Comparison of ENCODE assay signal across 13 cellular contexts in the genomic region with DNA sequence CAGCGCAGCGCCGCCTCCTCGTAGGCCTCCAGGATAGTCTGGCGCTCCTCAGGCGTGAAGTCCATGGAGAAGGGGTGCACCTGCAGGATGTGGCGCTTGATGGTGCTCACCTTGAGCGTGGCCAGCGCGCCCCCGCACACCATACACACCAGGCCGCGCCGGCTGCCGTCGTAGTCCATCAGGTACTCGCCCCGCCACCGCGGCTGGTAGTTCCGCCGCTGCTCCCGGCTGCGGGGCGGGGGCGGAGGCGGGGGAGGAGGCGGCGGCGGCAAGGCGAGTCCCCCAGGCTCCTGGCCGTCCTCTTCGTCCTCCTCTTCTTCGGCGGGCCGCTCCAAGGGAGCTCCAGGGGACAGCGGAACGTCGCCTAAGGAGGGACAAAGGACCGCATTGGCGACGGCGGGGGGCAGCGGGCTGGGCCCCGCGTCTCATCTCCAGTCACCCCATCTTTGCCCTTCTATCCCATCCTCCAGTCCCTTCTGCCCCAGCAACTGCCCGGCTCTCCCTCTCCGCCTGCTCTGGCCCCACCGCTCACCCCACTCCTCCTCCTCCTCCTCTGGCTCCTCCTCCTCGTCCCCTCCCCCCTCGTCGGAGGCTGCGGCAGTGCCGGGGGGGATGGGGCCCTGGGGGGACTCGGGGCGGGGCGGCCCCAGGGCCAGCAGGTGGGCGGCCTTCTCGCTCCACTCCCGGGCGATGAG. TPM values are rescaled to one million over a fixed set of nuclear protein-coding genes. Genes with fewer than 3 reads are reported as not detected.
DNase-seq lines count a peak whose midpoint lies in the region; ATAC-seq and TF ChIP-seq lines count a peak whose summit lies in the region.
"Had no signal": no experiment of that assay in that cellular context is flagged by ENCODE, and none has a peak within 500 bp of the region (broad histone marks: within the 10 kb centered on the region; RNA-seq: fewer than 3 reads in every experiment).

No MANE protein-coding gene starts in this region.

- H3K79me2 ChIP-seq in fibroblast of lung (ENCODE audit: control insufficient read depth, insufficient read depth, low read length) (peaks cover 13% of the 10 kb centered on the region), mesendoderm (ENCODE audit: control insufficient read depth, insufficient read depth, low read length) (peaks cover 45% of the 10 kb centered on the region)

- H3K4me2 ChIP-seq in fibroblast of lung (ENCODE audit: extremely low read depth, insufficient read depth, low read length) (peak overlapping the region; percentile 11), mesendoderm (ENCODE audit: low read length) (peak overlapping the region; percentile 72)

- H3K4me3 ChIP-seq in fibroblast of lung (replicated peaks in 1 of 4; ENCODE audit: control extremely low read depth in 1 of 4, insufficient read depth in 1 of 4, low read depth in 3 of 4, low read length in 4 of 4) (peak overlapping the region in 1 of 4 experiments; percentile 41), mesendoderm (ENCODE audit: low read length) (peak overlapping the region; percentile 90), testis (peak overlapping the region; percentile 49 to 56)

- H3K27ac ChIP-seq in fibroblast of lung (ENCODE audit: insufficient read depth, low read length), result no peak overlapping the region
- peak overlapping the region; percentile 99 for H3K27ac ChIP-seq in mesendoderm (ENCODE audit: low read depth, low read length)
- H3K27ac ChIP-seq in testis, result peak overlapping the region in 1 of 2 donors; percentile 64
- H3K27ac ChIP-seq: SK-N-MC had no signal

- peaks cover 14% of the 10 kb centered on the region for H3K4me1 ChIP-seq in fibroblast of lung (ENCODE audit: control insufficient read depth, extremely low read depth, insufficient read depth, low read length)
- peaks cover 14% of the 10 kb centered on the region for H3K4me1 ChIP-seq in mesendoderm (ENCODE audit: control insufficient read depth, low read depth, low read length)
- peaks cover 26% of the 10 kb centered on the region for H3K4me1 ChIP-seq in testis

- TF ChIP-seq CTCF in fibroblast of lung (conservative IDR thresholded peaks at IDR 0.05 in 1 of 2, IDR thresholded peaks at IDR 0.05 in 1 of 2; ENCODE audit: low read depth in 1 of 2, low read length in 2 of 2) (no peak), testis (IDR thresholded peaks at IDR 0.05) (no peak)

- peak overlapping the region; percentile 98 for H3K56ac ChIP-seq in mesendoderm (ENCODE audit: low read length)

- no peak for ATAC-seq in GM19351 (IDR thresholded peaks at IDR 0.05; ENCODE audit: unreplicated experiment)

- peaks cover 12% of the 10 kb centered on the region for H3K36me3 ChIP-seq in fibroblast of lung (ENCODE audit: control insufficient read depth, insufficient read depth, low read length)
- H3K36me3 ChIP-seq in mesendoderm (ENCODE audit: control insufficient read depth, insufficient read depth, low read length), result no peaks in the 10 kb centered on the region
- no peaks in the 10 kb centered on the region for H3K36me3 ChIP-seq in testis (ENCODE audit: low read depth, missing control alignments)

- peak overlapping the region; percentile 95 for H2BK5ac ChIP-seq in mesendoderm (ENCODE audit: low read length)

- no peak overlapping the region for H2BK15ac ChIP-seq in mesendoderm (replicated peaks; ENCODE audit: low read depth)

- no peak overlapping the region for H2AK5ac ChIP-seq in mesendoderm (ENCODE audit: low read length)

- peak overlapping the region; percentile 100 for H3K23ac ChIP-seq in mesendoderm (ENCODE audit: low read length)

- WGBS in mesendoderm (ENCODE audit: extremely low coverage, insufficient coverage, low lambda C conversion rate), result no CpG with 5 or more reads among the region's 61 CpGs
- 53 to 58% methylated on average over 20 to 58 of the region's 61 CpGs for WGBS in testis, 2 donors

- peaks cover 6% of the 10 kb centered on the region for H3K79me1 ChIP-seq in mesendoderm (ENCODE audit: low read length)

- H3K9me3 ChIP-seq in fibroblast of lung (ENCODE audit: control insufficient read depth, insufficient read depth, low read depth, low read length) (no peaks in the 10 kb centered on the region), testis (no peaks in the 10 kb centered on the region)

- DNase-seq in RKO (ENCODE audit: low spot score), result peak; percentile 54
- peak in 1 of 2 donors; percentile 18 for DNase-seq in fibroblast of lung (ENCODE audit: low read depth in 2 of 2)
- peak; percentile 88 for DNase-seq in mesendoderm
- no peak for DNase-seq in testis
- no peak for DNase-seq in activated CD4-positive, alpha-beta T cell treated with anti-CD3 and anti-CD28 coated beads for 48 hours
- DNase-seq in NCI-H345 (lab: John Stamatoyannopoulos, UW), result no peak
- DNase-seq in NCI-H1694 (lab: John Stamatoyannopoulos, UW), result no peak
- DNase-seq: activated CD4-positive, alpha-beta memory T cell treated with anti-CD3 and anti-CD28 coated beads, Interleukin-2, amount 10 ng/mL, durations not matched to agents 7 days and 5 days; HFFc6; stimulated activated CD4-positive, alpha-beta T cell treated with anti-CD3 and anti-CD28 coated beads, Interleukin-12 subunit alpha, Interleukin-12 subunit beta, amount 100 ng/mL, for 4 hours; stimulated activated naive CD4-positive, alpha-beta T cell had no signal

- no peaks in the 10 kb centered on the region for H3K27me3 ChIP-seq in fibroblast of lung (ENCODE audit: control insufficient read depth, insufficient read depth, low read length)
- no peaks in the 10 kb centered on the region for H3K27me3 ChIP-seq in mesendoderm (ENCODE audit: insufficient read depth, low read length, poor library complexity)
- no peaks in the 10 kb centered on the region for H3K27me3 ChIP-seq in testis

- H4K8ac ChIP-seq in mesendoderm (ENCODE audit: low read depth, low read length), result no peak overlapping the region

- no peak overlapping the region for H2AFZ ChIP-seq in fibroblast of lung (ENCODE audit: low read length)

- intact Hi-C loops in testis (cut with DNase I; ENCODE audit: low total_unique reads), result loop anchor here (10.0 kb wide), 1 partner anchor 181 kb away; no protein-coding TSS in a partner anchor

- no peak for TF ChIP-seq POLR2A in testis (IDR thresholded peaks at IDR 0.05)

- peak overlapping the region; percentile 66 for H3K4ac ChIP-seq in mesendoderm (ENCODE audit: low read depth, low read length)

- no peak overlapping the region for H2BK120ac ChIP-seq in mesendoderm (ENCODE audit: low read depth, low read length)

- no peaks in the 10 kb centered on the region for H4K20me1 ChIP-seq in fibroblast of lung (ENCODE audit: control insufficient read depth, extremely low read depth, insufficient read depth, low read length)

- H4K5ac ChIP-seq in mesendoderm (ENCODE audit: low read length), result no peak overlapping the region

- H3K18ac ChIP-seq in mesendoderm (ENCODE audit: low read length), result peak overlapping the region; percentile 99

- no peak overlapping the region for H3K9ac ChIP-seq in fibroblast of lung (ENCODE audit: insufficient read depth, low read length)
- peak overlapping the region; percentile 99 for H3K9ac ChIP-seq in mesendoderm (ENCODE audit: low read length)

RNA-seq across cellular contexts. Expression of a gene that starts 4.9 kb away (rescaled TPM):
- total RNA-seq in fibroblast of lung, result 12.9 and 14.4 TPM in 2 replicates
- polyA plus RNA-seq in fibroblast of lung, result 5.4 and 6.0 TPM in 2 replicates
- polyA plus RNA-seq in fibroblast of lung (2012), result 6.8 and 8.2 TPM in 2 replicates
- 2.6 and 5.0 TPM in 2 replicates for polyA minus RNA-seq in fibroblast of lung (ENCODE audit: low replicate concordance)
- 12.0 TPM for polyA plus RNA-seq in mesendoderm (2013, experiment 1 of 2)
- polyA plus RNA-seq in mesendoderm (2013, experiment 2 of 2), result 12.9 TPM
- total RNA-seq in testis, result 10 to 100 TPM; 19.5 to 31.0 TPM
- 12.0 TPM for polyA plus RNA-seq in testis (ENCODE audit: insufficient read depth, low read depth, low replicate concordance)

RNA-seq across cellular contexts. Expression of a gene that starts 49.6 kb away (rescaled TPM):
- total RNA-seq in fibroblast of lung (10.7 and 10.8 TPM in 2 replicates), testis (10 to 100 TPM; 38.6 to 45.1 TPM)
- polyA plus RNA-seq in fibroblast of lung (10.9 and 13.9 TPM in 2 replicates), testis (ENCODE audit: insufficient read depth, low read depth, low replicate concordance) (71.6 TPM)
- polyA plus RNA-seq in fibroblast of lung (2012), result 15.7 and 22.1 TPM in 2 replicates
- polyA minus RNA-seq in fibroblast of lung (ENCODE audit: low replicate concordance), result 8.2 and 8.9 TPM in 2 replicates
- 63.0 TPM for polyA plus RNA-seq in mesendoderm (2013, experiment 1 of 2)
- polyA plus RNA-seq in mesendoderm (2013, experiment 2 of 2), result 65.1 TPM

Comparison
In these comparisons a context has a peak if more than half of its experiments do, and no peak if none do; other contexts are left out.
1. DNase-seq: peak in RKO (single experiment) and mesendoderm (single experiment); none in testis (single experiment), activated CD4-positive, alpha-beta T cell treated with anti-CD3 and anti-CD28 coated beads for 48 hours (single experiment), NCI-H345 (single experiment) and NCI-H1694 (single experiment).